ENCODE assay signal across 27 cellular contexts in genomic region chr2:127763776-127764175, GRCh38. TPM values are rescaled to one million over a fixed set of nuclear protein-coding genes. Genes with fewer than 3 reads are reported as not detected.
DNase-seq lines count a peak whose midpoint lies in the region; ATAC-seq and TF ChIP-seq lines count a peak whose summit lies in the region.
"Had no signal": no experiment of that assay in that cellular context is flagged by ENCODE, and none has a peak within 500 bp of the region (broad histone marks: within the 10 kb centered on the region; RNA-seq: fewer than 3 reads in every experiment).

No MANE protein-coding gene starts in this region.

- no peak for TF ChIP-seq POLR2A in upper lobe of left lung (IDR thresholded peaks at IDR 0.05)

- no peak for TF ChIP-seq EP300 in upper lobe of left lung (IDR thresholded peaks at IDR 0.05)

- H3K27me3 ChIP-seq in upper lobe of left lung: no peaks in the 10 kb centered on the region
- H3K27me3 ChIP-seq: BLaER1 treated with 17β-estradiol and CSF1 and Interleukin-3, amounts not matched to agents 10 nM and 100 nM; ovary; spleen had no signal

- no peak overlapping the region for H3K27ac Mint-ChIP-seq in stimulated activated naive CD8-positive, alpha-beta T cell treated with anti-CD3 and anti-CD28 coated beads, Interleukin-15, amount 100 ng/mL, for 72 hours
- H3K27ac Mint-ChIP-seq: activated naive CD4-positive, alpha-beta T cell treated with anti-CD3 and anti-CD28 coated beads for 36 hours; natural killer cell treated with Interleukin-12 subunit alpha and Interleukin-12 subunit beta and Interleukin-15 and Interleukin-18, amount 100 ng/mL, for 72 hours; T-helper 1 cell treated with Interleukin-12 subunit alpha and Interleukin-12 subunit beta and Interleukin-4 antibody, amounts not matched to agents 30 μg/mL and 1 μg/mL, for 36 hours; type B pancreatic cell had no signal

- TF ChIP-seq CTCF in fibroblast of the aortic adventitia (IDR thresholded peaks at IDR 0.05; ENCODE audit: insufficient read depth, low read length) (no peak), upper lobe of left lung (IDR thresholded peaks at IDR 0.05) (no peak)

- H3K9me3 Mint-ChIP-seq in stimulated activated naive CD8-positive, alpha-beta T cell treated with anti-CD3 and anti-CD28 coated beads, Interleukin-15, amount 100 ng/mL, for 72 hours: no peaks in the 10 kb centered on the region
- H3K9me3 Mint-ChIP-seq: activated naive CD4-positive, alpha-beta T cell treated with anti-CD3 and anti-CD28 coated beads for 36 hours; natural killer cell treated with Interleukin-12 subunit alpha and Interleukin-12 subunit beta and Interleukin-15 and Interleukin-18, amount 100 ng/mL, for 72 hours; T-helper 1 cell treated with Interleukin-12 subunit alpha and Interleukin-12 subunit beta and Interleukin-4 antibody, amounts not matched to agents 30 μg/mL and 1 μg/mL, for 36 hours; type B pancreatic cell had no signal

- no peak overlapping the region for H3K4me3 Mint-ChIP-seq in stimulated activated naive CD8-positive, alpha-beta T cell treated with anti-CD3 and anti-CD28 coated beads, Interleukin-15, amount 100 ng/mL, for 72 hours
- H3K4me3 Mint-ChIP-seq: activated naive CD4-positive, alpha-beta T cell treated with anti-CD3 and anti-CD28 coated beads for 36 hours; natural killer cell treated with Interleukin-12 subunit alpha and Interleukin-12 subunit beta and Interleukin-15 and Interleukin-18, amount 100 ng/mL, for 72 hours; T-helper 1 cell treated with Interleukin-12 subunit alpha and Interleukin-12 subunit beta and Interleukin-4 antibody, amounts not matched to agents 30 μg/mL and 1 μg/mL, for 36 hours; type B pancreatic cell had no signal

- peaks cover 17 to 93% (median 44%) of the 10 kb centered on the region in 4 donors for H3K36me3 ChIP-seq in upper lobe of left lung
- H3K36me3 ChIP-seq: ovary had no signal

- H3K27ac ChIP-seq in upper lobe of left lung: no peak overlapping the region
- H3K27ac ChIP-seq: BLaER1 treated with 17β-estradiol and CSF1 and Interleukin-3, amounts not matched to agents 10 nM and 100 nM; HL-60; ovary; SK-N-MC; spleen had no signal

- H3K9me3 ChIP-seq in upper lobe of left lung: no peaks in the 10 kb centered on the region
- H3K9me3 ChIP-seq: BLaER1 treated with 17β-estradiol and CSF1 and Interleukin-3, amounts not matched to agents 10 nM and 100 nM; ovary; spleen had no signal

- DNase-seq in stimulated activated naive CD8-positive, alpha-beta T cell treated with anti-CD3 and anti-CD28 coated beads, Interleukin-15, Interleukin-2, amounts not matched to agents 100 U/mL and 50 U/mL, for 24 hours: no peak
- no peak for DNase-seq in stimulated activated naive CD8-positive, alpha-beta T cell treated with anti-CD3 and anti-CD28 coated beads, Interleukin-15, amount 100 ng/mL, for 72 hours
- DNase-seq in amniotic stem cell (lab: John Stamatoyannopoulos, UW) (peak; percentile 15), fibroblast of the aortic adventitia (ENCODE audit: low read depth) (peak; percentile 47), upper lobe of left lung (no peak), NOMO-1 treated with dmso at 0.1 percent for 144 hours (lab: John Stamatoyannopoulos, UW; ENCODE audit: unreplicated experiment) (no peak)
- DNase-seq: activated CD4-positive, CD25-positive, alpha-beta regulatory T cell treated with anti-CD3 and anti-CD28 coated beads, Interleukin-2, amount 50 U/mL, for 72 hours; activated CD8-positive, alpha-beta memory T cell treated with anti-CD3 and anti-CD28 coated beads for 24 hours; activated naive CD4-positive, alpha-beta T cell treated with anti-CD3 and anti-CD28 coated beads for 36 hours; activated T-cell treated with anti-CD3 and anti-CD28 coated beads, Interleukin-2, amount 50 U/mL, for 1 hour; aorta; dermis blood vessel endothelial cell; DMS79; Karpas-422; kidney; NCI-H146; OCI-M1; ovary; spleen had no signal

- ATAC-seq in stimulated activated naive CD8-positive, alpha-beta T cell treated with anti-CD3 and anti-CD28 coated beads, Interleukin-15, Interleukin-2, amounts not matched to agents 100 U/mL and 50 U/mL, for 24 hours: peak; percentile 40
- no peak for ATAC-seq in stimulated activated naive CD8-positive, alpha-beta T cell treated with anti-CD3 and anti-CD28 coated beads, Interleukin-15, amount 100 ng/mL, for 72 hours
- ATAC-seq in HG02885 (IDR thresholded peaks at IDR 0.05; ENCODE audit: poor library complexity, unreplicated experiment): no peak
- no peak for ATAC-seq in upper lobe of left lung (ENCODE audit: low FRiP score in 2 of 2)
- no peak for ATAC-seq in GM21360 (IDR thresholded peaks at IDR 0.05; ENCODE audit: unreplicated experiment)
- ATAC-seq: natural killer cell treated with Interleukin-12 subunit alpha and Interleukin-12 subunit beta and Interleukin-15 and Interleukin-18, amount 100 ng/mL, for 72 hours had no signal

- no peaks in the 10 kb centered on the region for H3K4me1 Mint-ChIP-seq in stimulated activated naive CD8-positive, alpha-beta T cell treated with anti-CD3 and anti-CD28 coated beads, Interleukin-15, amount 100 ng/mL, for 72 hours

- H3K4me3 ChIP-seq in fibroblast of the aortic adventitia (ENCODE audit: low read depth, low read length) (no peak overlapping the region), upper lobe of left lung (no peak overlapping the region)
- H3K4me3 ChIP-seq: BLaER1 treated with 17β-estradiol and CSF1 and Interleukin-3, amounts not matched to agents 10 nM and 100 nM; ovary; SK-N-MC; spleen had no signal

- no peaks in the 10 kb centered on the region for H3K27me3 Mint-ChIP-seq in stimulated activated naive CD8-positive, alpha-beta T cell treated with anti-CD3 and anti-CD28 coated beads, Interleukin-15, amount 100 ng/mL, for 72 hours
- H3K27me3 Mint-ChIP-seq: natural killer cell treated with Interleukin-12 subunit alpha and Interleukin-12 subunit beta and Interleukin-15 and Interleukin-18, amount 100 ng/mL, for 72 hours; type B pancreatic cell had no signal

- H3K4me1 ChIP-seq in upper lobe of left lung: no peaks in the 10 kb centered on the region
- H3K4me1 ChIP-seq: BLaER1 treated with 17β-estradiol and CSF1 and Interleukin-3, amounts not matched to agents 10 nM and 100 nM; spleen had no signal

RNA-seq across cellular contexts. Expression of gene WDR33, which starts 47.2 kb away (rescaled TPM):
- total RNA-seq in fibroblast of the aortic adventitia (ENCODE audit: low replicate concordance): 17.8 and 34.4 TPM in 2 replicates
- 10 to 100 TPM; 33.7 to 76.3 (median 47.5) TPM for total RNA-seq in upper lobe of left lung

Comparison
In these comparisons a context has a peak if more than half of its experiments do, and no peak if none do; other contexts are left out.
1. DNase-seq: peak in amniotic stem cell (single experiment) and fibroblast of the aortic adventitia (single experiment); none in stimulated activated naive CD8-positive, alpha-beta T cell treated with anti-CD3 and anti-CD28 coated beads, Interleukin-15, Interleukin-2, amounts not matched to agents 100 U/mL and 50 U/mL, for 24 hours (single experiment), stimulated activated naive CD8-positive, alpha-beta T cell treated with anti-CD3 and anti-CD28 coated beads, Interleukin-15, amount 100 ng/mL, for 72 hours (0 of 2), upper lobe of left lung (0 of 2) and NOMO-1 treated with dmso at 0.1 percent for 144 hours (single experiment).